In the genomic region with DNA sequence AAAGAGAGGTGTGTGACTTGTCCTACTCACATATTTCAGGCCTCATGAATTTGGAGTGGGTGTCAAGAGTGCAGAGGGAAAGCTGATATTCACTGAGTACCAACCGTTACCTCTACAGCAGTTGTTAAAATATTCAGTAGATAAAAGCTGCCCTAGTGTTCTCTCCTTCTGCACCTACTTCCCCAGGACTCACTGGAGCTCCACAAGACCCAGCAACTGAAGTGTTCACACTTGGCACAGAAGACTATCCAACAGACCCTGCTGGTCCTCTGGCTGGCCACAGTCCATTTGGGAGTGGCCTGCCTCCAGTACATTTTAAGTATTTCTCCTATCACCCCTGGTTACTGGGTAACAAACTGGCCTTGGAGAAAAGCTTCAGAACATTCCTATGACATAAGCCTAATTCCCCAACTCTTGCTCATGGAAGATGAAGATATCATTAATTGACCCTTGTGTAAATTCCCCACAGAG, we compare ENCODE assay signal across 12 cellular contexts.
DNase-seq lines count a peak whose midpoint lies in the region; ATAC-seq and TF ChIP-seq lines count a peak whose summit lies in the region.
"Had no signal": no experiment of that assay in that cellular context is flagged by ENCODE, and none has a peak within 500 bp of the region (broad histone marks: within the 10 kb centered on the region; RNA-seq: fewer than 3 reads in every experiment).

No MANE protein-coding gene starts in this region.

- TF ChIP-seq POLR2A in spleen (IDR thresholded peaks at IDR 0.05): no peak

- ATAC-seq in left cardiac atrium: peak; percentile 74 to 92

- H3K4me1 ChIP-seq in spleen: no peaks in the 10 kb centered on the region
- H3K4me1 ChIP-seq: right lobe of liver had no signal

- DNase-seq in HK-2 (ENCODE audit: unreplicated experiment): peak; percentile 34
- peak; percentile 22 for DNase-seq in T1000 (lab: John Stamatoyannopoulos, UW)
- DNase-seq in left cardiac atrium: peak; percentile 46
- DNase-seq in putamen (ENCODE audit: low spot score): peak; percentile 32
- DNase-seq in NOMO-1 (lab: John Stamatoyannopoulos, UW; ENCODE audit: unreplicated experiment in 2 of 2): no peak
- no peak for DNase-seq in spleen
- no peak for DNase-seq in activated naive CD4-positive, alpha-beta T cell (lab: John Stamatoyannopoulos, UW)
- DNase-seq: activated CD4-positive, alpha-beta T cell treated with anti-CD3 and anti-CD28 coated beads, Interleukin-2, amount 10 ng/mL, durations not matched to agents 24 days and 14 days; COR-L47; NCI-H2029; PC-9; right lobe of liver had no signal

- no peak overlapping the region for H3K4me3 ChIP-seq in spleen
- H3K4me3 ChIP-seq: PC-9, right lobe of liver had no signal

- 61 to 88% (median 80%) methylated on average over 1 of the region's 1 CpG for WGBS in spleen, 5 donors

- no peaks in the 10 kb centered on the region for H3K36me3 ChIP-seq in spleen

- no peaks in the 10 kb centered on the region for H3K27me3 ChIP-seq in spleen (replicated peaks in 1 of 7)
- H3K27me3 ChIP-seq: right lobe of liver had no signal

- H3K27ac ChIP-seq in spleen: no peak overlapping the region
- H3K27ac ChIP-seq: PC-9, right lobe of liver had no signal

- H3K9me3 ChIP-seq in spleen: no peaks in the 10 kb centered on the region
- H3K9me3 ChIP-seq: right lobe of liver had no signal

- TF ChIP-seq CTCF in spleen (IDR thresholded peaks at IDR 0.05 in 8 of 11, conservative IDR thresholded peaks at IDR 0.05 in 3 of 11): no peak

- intact Hi-C loops in left cardiac atrium (cut with DNase I): no loop called here
- intact Hi-C loops in spleen (cut with DNase I; ENCODE audit: low total_unique reads): no loop called here

Comparison
In these comparisons a context has a peak if more than half of its experiments do, and no peak if none do; other contexts are left out.
1. DNase-seq: peak in HK-2 (single experiment), T1000 (single experiment), left cardiac atrium (single experiment) and putamen (single experiment); none in NOMO-1 (0 of 2), spleen (single experiment) and activated naive CD4-positive, alpha-beta T cell (0 of 4).